ENCODE assay signal across 23 cellular contexts in genomic region chr3:105315827-105316226, GRCh38.
"Had no signal": no experiment of that assay in that cellular context is flagged by ENCODE, and none has a peak within 500 bp of the region (broad histone marks: within the 10 kb centered on the region; RNA-seq: fewer than 3 reads in every experiment).

No MANE protein-coding gene starts in this region.

- H3K4me1 Mint-ChIP-seq: endodermal cell; memory B cell; natural killer cell; neural crest cell; stimulated activated naive CD8-positive, alpha-beta T cell treated with anti-CD3 and anti-CD28 coated beads, Interleukin-15, amount 100 ng/mL, for 72 hours had no signal

- H3K27ac ChIP-seq: epithelial cell of prostate, gastrocnemius medialis, parathyroid adenoma, thyroid gland had no signal

- H3K4me3 Mint-ChIP-seq: endodermal cell; memory B cell; natural killer cell; neural crest cell; stimulated activated naive CD8-positive, alpha-beta T cell treated with anti-CD3 and anti-CD28 coated beads, Interleukin-15, amount 100 ng/mL, for 72 hours had no signal

- H3K4me2 ChIP-seq: smooth muscle cell had no signal

- H3K4me3 ChIP-seq: gastrocnemius medialis, lung, smooth muscle cell, thyroid gland had no signal

- H3K4me1 ChIP-seq: gastrocnemius medialis, parathyroid adenoma, thyroid gland had no signal

- H3K27ac Mint-ChIP-seq: endodermal cell; memory B cell; natural killer cell; progenitor cell of endocrine pancreas; stimulated activated naive CD8-positive, alpha-beta T cell treated with anti-CD3 and anti-CD28 coated beads, Interleukin-15, amount 100 ng/mL, for 72 hours had no signal

- H3K9me3 Mint-ChIP-seq: memory B cell had no signal

- H3K9me3 ChIP-seq: gastrocnemius medialis, thyroid gland had no signal

- H3K36me3 Mint-ChIP-seq: memory B cell, natural killer cell had no signal

- H3K36me3 ChIP-seq: gastrocnemius medialis, thyroid gland had no signal

- H3K27me3 Mint-ChIP-seq: memory B cell; progenitor cell of endocrine pancreas; stimulated activated naive CD8-positive, alpha-beta T cell treated with anti-CD3 and anti-CD28 coated beads, Interleukin-15, amount 100 ng/mL, for 72 hours had no signal

- H3K27me3 ChIP-seq: gastrocnemius medialis, thyroid gland had no signal

- H3K9ac ChIP-seq: parathyroid adenoma had no signal

- ATAC-seq: esophagus mucosa; gastrocnemius medialis; left lobe of liver; natural killer cell; sciatic nerve; stimulated activated naive CD8-positive, alpha-beta T cell treated with anti-CD3 and anti-CD28 coated beads, Interleukin-15, amount 100 ng/mL, for 72 hours had no signal

- H3K79me2 ChIP-seq: parathyroid adenoma had no signal

- DNase-seq: effector CD8-positive, alpha-beta T cell; endodermal cell; gastrocnemius medialis; head of caudate nucleus; kidney; natural killer cell; stimulated activated CD4-positive, alpha-beta T cell treated with anti-CD3 and anti-CD28 coated beads, Interleukin-12 subunit alpha, Interleukin-12 subunit beta, amount 100 ng/mL, for 4 hours; stimulated activated CD4-positive, alpha-beta T cell treated with anti-CD3 and anti-CD28 coated beads, Interleukin-1b, Interleukin-23, amount 100 ng/mL, for 48 hours; stimulated activated CD4-positive, alpha-beta T cell treated with anti-CD3 and anti-CD28 coated beads, Interleukin-4, amount 100 ng/mL, for 1 hour; stimulated activated CD8-positive, alpha-beta memory T cell treated with anti-CD3 and anti-CD28 coated beads, Interleukin-4, amount 100 ng/mL, for 48 hours; stimulated activated naive CD4-positive, alpha-beta T cell; stimulated activated naive CD8-positive, alpha-beta T cell treated with anti-CD3 and anti-CD28 coated beads, Interleukin-15, amount 100 ng/mL, for 72 hours; thyroid gland had no signal

- H2AFZ ChIP-seq: parathyroid adenoma had no signal
